Comparison of ENCODE assay signal across 32 cellular contexts in genomic region chrX:32421266-32421665, GRCh38.
"Had no signal": no experiment of that assay in that cellular context is flagged by ENCODE, and none has a peak within 500 bp of the region (broad histone marks: within the 10 kb centered on the region; RNA-seq: fewer than 3 reads in every experiment).

No MANE protein-coding gene starts in this region.

- DNase-seq: activated CD4-positive, alpha-beta memory T cell treated with anti-CD3 and anti-CD28 coated beads for 36 hours; activated CD4-positive, alpha-beta T cell treated with anti-CD3 and anti-CD28 coated beads for 36 hours; activated CD4-positive, alpha-beta T cell treated with anti-CD3 and anti-CD28 coated beads, Interleukin-2, amount 10 ng/mL, durations not matched to agents 24 days and 14 days; activated CD4-positive, CD25-positive, alpha-beta regulatory T cell; activated CD4-positive, CD25-positive, alpha-beta regulatory T cell treated with anti-CD3 and anti-CD28 coated beads, Interleukin-2, amount 50 U/mL, for 72 hours; activated CD8-positive, alpha-beta memory T cell treated with anti-CD3 and anti-CD28 coated beads, Interleukin-2, amount 10 ng/mL, durations not matched to agents 7 days and 5 days; activated CD8-positive, alpha-beta memory T cell treated with anti-CD3 and anti-CD28 coated beads, Interleukin-2, amount 50 U/mL, for 4 hours; activated CD8-positive, alpha-beta T cell treated with anti-CD3 and anti-CD28 coated beads, Interleukin-2, amount 10 ng/mL, durations not matched to agents 7 days and 5 days; activated gamma-delta T cell; activated naive CD4-positive, alpha-beta T cell; activated naive CD4-positive, alpha-beta T cell treated with anti-CD3 and anti-CD28 coated beads, Interleukin-2, amount 10 ng/mL, durations not matched to agents 7 days and 5 days; activated naive CD8-positive, alpha-beta T cell treated with anti-CD3 and anti-CD28 coated beads, Interleukin-2, amount 10 ng/mL, durations not matched to agents 7 days and 5 days; activated T-cell treated with anti-CD3 and anti-CD28 coated beads, Interleukin-2, amount 50 U/mL, for 1 hour; activated T-cell treated with anti-CD3 and anti-CD28 coated beads, Interleukin-2, amount 50 U/mL, for 72 hours; amniotic stem cell; anterior cingulate cortex; brain microvascular endothelial cell; central memory CD4-positive, alpha-beta T cell; cerebellar nuclear complex; colonic mucosa; effector CD8-positive, alpha-beta T cell; esophagus squamous epithelium; foreskin melanocyte; T-helper 1 cell; T-helper 17 cell; T1000; WERI-Rb-1 had no signal

- H3K4me1 ChIP-seq: colonic mucosa, esophagus squamous epithelium, gastroesophageal sphincter had no signal

- H3K27ac ChIP-seq: brain microvascular endothelial cell, cardiac muscle cell, colonic mucosa, epithelial cell of prostate, esophagus squamous epithelium, gastroesophageal sphincter, WERI-Rb-1 had no signal

- H3K36me3 Mint-ChIP-seq: activated CD4-positive, alpha-beta memory T cell treated with anti-CD3 and anti-CD28 coated beads for 36 hours; activated CD8-positive, alpha-beta memory T cell treated with anti-CD3 and anti-CD28 coated beads, Interleukin-2, amount 10 ng/mL, durations not matched to agents 7 days and 5 days; activated naive CD4-positive, alpha-beta T cell treated with anti-CD3 and anti-CD28 coated beads, Interleukin-2, amount 10 ng/mL, durations not matched to agents 7 days and 5 days; activated naive CD4-positive, alpha-beta T cell treated with anti-CD3 and anti-CD28 coated beads, Interleukin-2, amount 50 U/mL, for 72 hours; activated naive CD8-positive, alpha-beta T cell treated with anti-CD3 and anti-CD28 coated beads, Interleukin-2, amount 10 ng/mL, durations not matched to agents 7 days and 5 days had no signal

- H3K36me3 ChIP-seq: brain microvascular endothelial cell, cardiac muscle cell, colonic mucosa, esophagus squamous epithelium, gastroesophageal sphincter, WERI-Rb-1 had no signal

- ATAC-seq: activated CD4-positive, alpha-beta T cell treated with anti-CD3 and anti-CD28 coated beads for 36 hours; activated CD8-positive, alpha-beta memory T cell treated with anti-CD3 and anti-CD28 coated beads, Interleukin-2, amount 10 ng/mL, durations not matched to agents 7 days and 5 days; activated CD8-positive, alpha-beta T cell treated with anti-CD3 and anti-CD28 coated beads, Interleukin-2, amount 10 ng/mL, durations not matched to agents 7 days and 5 days; activated naive CD4-positive, alpha-beta T cell treated with anti-CD3 and anti-CD28 coated beads, Interleukin-2, amount 50 U/mL, for 72 hours; activated T-cell treated with anti-CD3 and anti-CD28 coated beads, Interleukin-2, amount 50 U/mL, for 72 hours; gastroesophageal sphincter; T-helper 17 cell had no signal

- H3K4me1 Mint-ChIP-seq: activated CD4-positive, alpha-beta T cell treated with anti-CD3 and anti-CD28 coated beads for 36 hours; activated CD4-positive, alpha-beta T cell treated with anti-CD3 and anti-CD28 coated beads, Interleukin-2, amount 10 ng/mL, durations not matched to agents 24 days and 14 days; activated CD8-positive, alpha-beta memory T cell treated with anti-CD3 and anti-CD28 coated beads, Interleukin-2, amount 10 ng/mL, durations not matched to agents 7 days and 5 days; activated naive CD4-positive, alpha-beta T cell treated with anti-CD3 and anti-CD28 coated beads, Interleukin-2, amount 10 ng/mL, durations not matched to agents 7 days and 5 days; activated naive CD8-positive, alpha-beta T cell treated with anti-CD3 and anti-CD28 coated beads, Interleukin-2, amount 10 ng/mL, durations not matched to agents 7 days and 5 days; T-helper 17 cell had no signal

- H3K4me3 Mint-ChIP-seq: activated CD4-positive, alpha-beta memory T cell treated with anti-CD3 and anti-CD28 coated beads for 36 hours; activated CD4-positive, alpha-beta T cell treated with anti-CD3 and anti-CD28 coated beads for 36 hours; activated CD4-positive, alpha-beta T cell treated with anti-CD3 and anti-CD28 coated beads, Interleukin-2, amount 10 ng/mL, durations not matched to agents 24 days and 14 days; activated CD8-positive, alpha-beta memory T cell treated with anti-CD3 and anti-CD28 coated beads, Interleukin-2, amount 10 ng/mL, durations not matched to agents 7 days and 5 days; activated CD8-positive, alpha-beta T cell treated with anti-CD3 and anti-CD28 coated beads, Interleukin-2, amount 10 ng/mL, durations not matched to agents 7 days and 5 days; activated naive CD4-positive, alpha-beta T cell treated with anti-CD3 and anti-CD28 coated beads, Interleukin-2, amount 10 ng/mL, durations not matched to agents 7 days and 5 days; activated naive CD8-positive, alpha-beta T cell treated with anti-CD3 and anti-CD28 coated beads, Interleukin-2, amount 10 ng/mL, durations not matched to agents 7 days and 5 days; activated T-cell treated with anti-CD3 and anti-CD28 coated beads, Interleukin-2, amount 50 U/mL, for 72 hours; T-helper 17 cell; T-helper 2 cell treated with Interferon-gamma antibody and Interleukin-4, amounts not matched to agents 5 μg/mL and 100 μg/mL, for 36 hours had no signal

- H3K9me3 Mint-ChIP-seq: activated CD4-positive, alpha-beta memory T cell treated with anti-CD3 and anti-CD28 coated beads for 36 hours; activated CD4-positive, alpha-beta T cell treated with anti-CD3 and anti-CD28 coated beads, Interleukin-2, amount 10 ng/mL, durations not matched to agents 24 days and 14 days; activated naive CD4-positive, alpha-beta T cell treated with anti-CD3 and anti-CD28 coated beads, Interleukin-2, amount 10 ng/mL, durations not matched to agents 7 days and 5 days; activated naive CD8-positive, alpha-beta T cell treated with anti-CD3 and anti-CD28 coated beads, Interleukin-2, amount 10 ng/mL, durations not matched to agents 7 days and 5 days; activated T-cell treated with anti-CD3 and anti-CD28 coated beads, Interleukin-2, amount 50 U/mL, for 72 hours; T-helper 2 cell treated with Interferon-gamma antibody and Interleukin-4, amounts not matched to agents 5 μg/mL and 100 μg/mL, for 36 hours had no signal

- H3K4me3 ChIP-seq: cardiac muscle cell, colonic mucosa, esophagus squamous epithelium, gastroesophageal sphincter had no signal

- H3K9me3 ChIP-seq: colonic mucosa, esophagus squamous epithelium, gastroesophageal sphincter had no signal

- H3K27ac Mint-ChIP-seq: activated CD4-positive, alpha-beta memory T cell treated with anti-CD3 and anti-CD28 coated beads for 36 hours; activated CD4-positive, alpha-beta T cell treated with anti-CD3 and anti-CD28 coated beads for 36 hours; activated CD4-positive, alpha-beta T cell treated with anti-CD3 and anti-CD28 coated beads, Interleukin-2, amount 10 ng/mL, durations not matched to agents 24 days and 14 days; activated CD8-positive, alpha-beta memory T cell treated with anti-CD3 and anti-CD28 coated beads, Interleukin-2, amount 10 ng/mL, durations not matched to agents 7 days and 5 days; activated CD8-positive, alpha-beta T cell treated with anti-CD3 and anti-CD28 coated beads, Interleukin-2, amount 10 ng/mL, durations not matched to agents 7 days and 5 days; activated naive CD4-positive, alpha-beta T cell treated with anti-CD3 and anti-CD28 coated beads, Interleukin-2, amount 10 ng/mL, durations not matched to agents 7 days and 5 days; activated naive CD4-positive, alpha-beta T cell treated with anti-CD3 and anti-CD28 coated beads, Interleukin-2, amount 50 U/mL, for 72 hours; activated naive CD8-positive, alpha-beta T cell treated with anti-CD3 and anti-CD28 coated beads, Interleukin-2, amount 10 ng/mL, durations not matched to agents 7 days and 5 days; activated T-cell treated with anti-CD3 and anti-CD28 coated beads, Interleukin-2, amount 50 U/mL, for 72 hours; T-helper 17 cell; T-helper 2 cell treated with Interferon-gamma antibody and Interleukin-4, amounts not matched to agents 5 μg/mL and 100 μg/mL, for 36 hours had no signal

- H3K27me3 Mint-ChIP-seq: activated CD4-positive, alpha-beta T cell treated with anti-CD3 and anti-CD28 coated beads for 36 hours; activated CD4-positive, alpha-beta T cell treated with anti-CD3 and anti-CD28 coated beads, Interleukin-2, amount 10 ng/mL, durations not matched to agents 24 days and 14 days; activated CD8-positive, alpha-beta memory T cell treated with anti-CD3 and anti-CD28 coated beads, Interleukin-2, amount 10 ng/mL, durations not matched to agents 7 days and 5 days; activated naive CD4-positive, alpha-beta T cell treated with anti-CD3 and anti-CD28 coated beads, Interleukin-2, amount 10 ng/mL, durations not matched to agents 7 days and 5 days; activated naive CD8-positive, alpha-beta T cell treated with anti-CD3 and anti-CD28 coated beads, Interleukin-2, amount 10 ng/mL, durations not matched to agents 7 days and 5 days; T-helper 17 cell had no signal

- H3K27me3 ChIP-seq: brain microvascular endothelial cell, cardiac muscle cell, colonic mucosa, esophagus squamous epithelium, gastroesophageal sphincter had no signal
